Comparison of ENCODE assay signal across 7 cellular contexts in genomic region chr1:16020878-16021277, GRCh38. TPM values are rescaled to one million over a fixed set of nuclear protein-coding genes. Genes with fewer than 3 reads are reported as not detected.
DNase-seq lines count a peak whose midpoint lies in the region; ATAC-seq and TF ChIP-seq lines count a peak whose summit lies in the region.
"Not testable (repeated sequence)": the region's sequence is repeated elsewhere in the genome, so short reads cannot be mapped to it uniquely, and the experiment has no call there.
"Had no signal": no experiment of that assay in that cellular context is flagged by ENCODE, and none has a peak within 500 bp of the region (broad histone marks: within the 10 kb centered on the region; RNA-seq: fewer than 3 reads in every experiment).

No MANE protein-coding gene starts in this region.

- intact Hi-C loops in Right ventricle myocardium inferior (cut with DNase I) = not testable (repeated sequence)
- intact Hi-C loops in uterus (cut with DNase I; ENCODE audit: low total_unique reads) = loop anchor here (5.0 kb wide), 1 partner anchor 51 kb away; the partner anchor contains the start of gene FAM131C

- ATAC-seq in Right ventricle myocardium inferior = not testable (repeated sequence)

- not testable (repeated sequence) for TF ChIP-seq CTCF in uterus (IDR thresholded peaks at IDR 0.05)

- H3K27me3 ChIP-seq in uterus = not testable (repeated sequence)

- H3K27ac ChIP-seq in uterus = peak overlapping the region; percentile 97

- H3K4me3 ChIP-seq in uterus = not testable (repeated sequence)

- peak; percentile 0 for DNase-seq in Right ventricle myocardium inferior (ENCODE audit: missing footprints)
- not testable (repeated sequence) for DNase-seq in uterus

- TF ChIP-seq POLR2A in uterus (IDR thresholded peaks at IDR 0.05) = not testable (repeated sequence)

- H3K4me1 ChIP-seq in uterus = peaks cover 11 to 12% of the 10 kb centered on the region in 2 donors

- H3K36me3 ChIP-seq in uterus = not testable (repeated sequence)

- not testable (repeated sequence) for H3K9me3 ChIP-seq in uterus

RNA-seq across cellular contexts. Expression of gene CLCNKA, which starts 1.0 kb away (rescaled TPM):
- total RNA-seq in Right ventricle myocardium inferior = 0.19 TPM
- total RNA-seq in uterus = 1 to 10 TPM in 1 of 4 donors, not detected in 3; 2.9 TPM
- total RNA-seq: mononuclear cell, osteoblast had no signal

RNA-seq across cellular contexts. Expression of gene HSPB7, which starts 3.0 kb away (rescaled TPM):
- total RNA-seq in Right ventricle myocardium inferior (4,074 TPM), uterus (100 to 1,000 TPM in 1 of 4 donors, 10 to 100 TPM in 2, 1 to 10 TPM in 1; 8.7 to 283 (median 22.6) TPM)
- total RNA-seq: mononuclear cell had no signal

RNA-seq across cellular contexts. Expression of gene SRARP, which starts 16.8 kb away (rescaled TPM):
- total RNA-seq in Right ventricle myocardium inferior = 0.41 TPM
- total RNA-seq in uterus = not detected
- total RNA-seq: astrocyte, esophagus mucosa, mononuclear cell, osteoblast, WTC11 had no signal

RNA-seq across cellular contexts. Expression of gene CLCNKB, which starts 22.7 kb away (rescaled TPM):
- total RNA-seq in Right ventricle myocardium inferior (2.2 TPM), uterus (1 to 10 TPM in 2 of 4 donors, under 1 TPM in 1, not detected in 1; 0.41 to 1.9 (median 1.2) TPM)
- total RNA-seq: esophagus mucosa, mononuclear cell had no signal

RNA-seq across cellular contexts. Expression of gene ZBTB17, which starts 45.0 kb away (rescaled TPM):
- total RNA-seq in Right ventricle myocardium inferior (23.4 TPM), uterus (100 to 1,000 TPM in 1 of 4 donors, 10 to 100 TPM in 3; 21.3 to 120 (median 70.0) TPM)

Comparison
In these comparisons a context has a peak if more than half of its experiments do, and no peak if none do; other contexts are left out.
1. RNA of gene HSPB7, which starts 3.0 kb away (total RNA-seq): 4,074 TPM in Right ventricle myocardium inferior (single experiment); 8.7 to 283 TPM in uterus; every median in the first group is over 10 times any median in the second.